11 cellular contexts compared by ENCODE assay signal in genomic region chr7:3267928-3268690, GRCh38. TPM values are rescaled to one million over a fixed set of nuclear protein-coding genes. Genes with fewer than 3 reads are reported as not detected.
DNase-seq lines count a peak whose midpoint lies in the region; ATAC-seq, FAIRE-seq and TF ChIP-seq lines count a peak whose summit lies in the region.
"Had no signal": no experiment of that assay in that cellular context is flagged by ENCODE, and none has a peak within 500 bp of the region (broad histone marks: within the 10 kb centered on the region; RNA-seq: fewer than 3 reads in every experiment).

No MANE protein-coding gene starts in this region.

- intact Hi-C loops in CD8-positive, alpha-beta T cell (cut with DNase I, micrococcal nuclease): no loop called here

- peak; percentile 36 for DNase-seq in NCI-H146 treated with DMSO at 0.1 percent for 48 hours (lab: John Stamatoyannopoulos, UW; ENCODE audit: unreplicated experiment)
- peak; percentile 59 for DNase-seq in T1000 (lab: John Stamatoyannopoulos, UW)
- no peak for DNase-seq in erythroblast (lab: John Stamatoyannopoulos, UW)
- DNase-seq in CD8-positive, alpha-beta T cell: no peak
- no peak for DNase-seq in HT-29 (ENCODE audit: low spot score)
- DNase-seq: Caco-2 had no signal

- H3K36me3 ChIP-seq in BLaER1 treated with 17β-estradiol and CSF1 and Interleukin-3, amounts not matched to agents 10 nM and 100 nM: no peaks in the 10 kb centered on the region
- no peaks in the 10 kb centered on the region for H3K36me3 ChIP-seq in CD8-positive, alpha-beta T cell (ENCODE audit: insufficient read depth, low read length)

- no peak overlapping the region for H3K4me3 Mint-ChIP-seq in CD8-positive, alpha-beta T cell
- H3K4me3 Mint-ChIP-seq: activated naive CD4-positive, alpha-beta T cell treated with anti-CD3 and anti-CD28 coated beads, Interleukin-2, amount 50 U/mL, for 24 hours had no signal

- peaks cover 7 to 23% (median 13%) of the 10 kb centered on the region in 11 experiments; a peak in 16 of 22 replicates for H3K9me3 ChIP-seq in BLaER1 treated with 17β-estradiol and CSF1 and Interleukin-3, amounts not matched to agents 10 nM and 100 nM (replicated peaks in 1 of 11)
- no peaks in the 10 kb centered on the region for H3K9me3 ChIP-seq in CD8-positive, alpha-beta T cell (ENCODE audit: low read length)
- H3K9me3 ChIP-seq: Caco-2 had no signal

- H3K27me3 Mint-ChIP-seq in CD8-positive, alpha-beta T cell (ENCODE audit: low read depth): peaks cover 23% of the 10 kb centered on the region
- H3K27me3 Mint-ChIP-seq: activated naive CD4-positive, alpha-beta T cell treated with anti-CD3 and anti-CD28 coated beads, Interleukin-2, amount 50 U/mL, for 24 hours had no signal

- no peak overlapping the region for H3K4me3 ChIP-seq in BLaER1 treated with 17β-estradiol and CSF1 and Interleukin-3, amounts not matched to agents 10 nM and 100 nM
- H3K4me3 ChIP-seq in CD8-positive, alpha-beta T cell (ENCODE audit: low read depth, low read length): no peak overlapping the region

- no peak for TF ChIP-seq POLR2A in erythroblast (IDR thresholded peaks at IDR 0.05; ENCODE audit: low read length)

- peak overlapping the region in 7 of 11 experiments; percentile 1 to 56 (median 27); a peak in 12 of 22 replicates for H3K4me2 ChIP-seq in BLaER1 treated with 17β-estradiol and CSF1 and Interleukin-3, amounts not matched to agents 10 nM and 100 nM

- H3K27ac ChIP-seq in BLaER1 treated with 17β-estradiol and CSF1 and Interleukin-3, amounts not matched to agents 10 nM and 100 nM: no peak overlapping the region
- H3K27ac ChIP-seq in CD8-positive, alpha-beta T cell (ENCODE audit: low read depth, low read length): no peak overlapping the region
- H3K27ac ChIP-seq: parathyroid adenoma had no signal

- H3K27me3 ChIP-seq in BLaER1 treated with 17β-estradiol and CSF1 and Interleukin-3, amounts not matched to agents 10 nM and 100 nM: no peaks in the 10 kb centered on the region
- H3K27me3 ChIP-seq in CD8-positive, alpha-beta T cell (ENCODE audit: insufficient read depth, low read length): no peaks in the 10 kb centered on the region

- TF ChIP-seq CTCF in CD8-positive, alpha-beta T cell (IDR thresholded peaks at IDR 0.05): no peak

- no peak overlapping the region for H3K27ac Mint-ChIP-seq in CD8-positive, alpha-beta T cell
- H3K27ac Mint-ChIP-seq: activated naive CD4-positive, alpha-beta T cell treated with anti-CD3 and anti-CD28 coated beads, Interleukin-2, amount 50 U/mL, for 24 hours had no signal

- H3K9me3 Mint-ChIP-seq in CD8-positive, alpha-beta T cell: no peaks in the 10 kb centered on the region
- H3K9me3 Mint-ChIP-seq: activated naive CD4-positive, alpha-beta T cell treated with anti-CD3 and anti-CD28 coated beads, Interleukin-2, amount 50 U/mL, for 24 hours had no signal

- no peaks in the 10 kb centered on the region for H3K36me3 Mint-ChIP-seq in CD8-positive, alpha-beta T cell
- H3K36me3 Mint-ChIP-seq: activated naive CD4-positive, alpha-beta T cell treated with anti-CD3 and anti-CD28 coated beads, Interleukin-2, amount 50 U/mL, for 24 hours had no signal

- ATAC-seq in GM21825 (IDR thresholded peaks at IDR 0.05; ENCODE audit: unreplicated experiment): no peak
- no peak for ATAC-seq in CD8-positive, alpha-beta T cell

- H4K20me1 ChIP-seq in BLaER1 treated with 17β-estradiol and CSF1 and Interleukin-3, amounts not matched to agents 10 nM and 100 nM: no peaks in the 10 kb centered on the region

- POLR2A ChIA-PET in CD8-positive, alpha-beta T cell (lab: Charles Lee): no interaction called here

- peaks cover 0 to 19% (median 11%) of the 10 kb centered on the region in 10 experiments; a peak in 11 of 20 replicates for H3K4me1 ChIP-seq in BLaER1 treated with 17β-estradiol and CSF1 and Interleukin-3, amounts not matched to agents 10 nM and 100 nM
- H3K4me1 ChIP-seq in CD8-positive, alpha-beta T cell (ENCODE audit: insufficient read depth, low read length): no peaks in the 10 kb centered on the region
- H3K4me1 ChIP-seq: Caco-2, parathyroid adenoma had no signal

- H3K9ac ChIP-seq in BLaER1 treated with 17β-estradiol and CSF1 and Interleukin-3, amounts not matched to agents 10 nM and 100 nM: no peak overlapping the region
- H3K9ac ChIP-seq: parathyroid adenoma had no signal

- peak; percentile 87 for FAIRE-seq in islet of Langerhans (lab: Jason Lieb, UNC)

- CTCF ChIA-PET in CD8-positive, alpha-beta T cell (lab: Charles Lee): no interaction called here

- H3K4me1 Mint-ChIP-seq in CD8-positive, alpha-beta T cell (ENCODE audit: low read depth): no peaks in the 10 kb centered on the region

RNA-seq across cellular contexts. Expression of gene SDK1, which starts 32.9 kb away (rescaled TPM):
- under 1 TPM; 0.24 to 0.36 TPM for total RNA-seq in CD8-positive, alpha-beta T cell
- total RNA-seq in HT-29 (2014; rRNA removed; shearing (Covaris generic)): not detected in 2 replicates

Comparison
In these comparisons a context has a peak if more than half of its experiments do, and no peak if none do; other contexts are left out.
1. DNase-seq: peak in NCI-H146 treated with DMSO at 0.1 percent for 48 hours (single experiment) and T1000 (single experiment); none in erythroblast (0 of 2), CD8-positive, alpha-beta T cell (0 of 7) and HT-29 (single experiment).